1 cellular context compared by ENCODE assay signal in the genomic region with DNA sequence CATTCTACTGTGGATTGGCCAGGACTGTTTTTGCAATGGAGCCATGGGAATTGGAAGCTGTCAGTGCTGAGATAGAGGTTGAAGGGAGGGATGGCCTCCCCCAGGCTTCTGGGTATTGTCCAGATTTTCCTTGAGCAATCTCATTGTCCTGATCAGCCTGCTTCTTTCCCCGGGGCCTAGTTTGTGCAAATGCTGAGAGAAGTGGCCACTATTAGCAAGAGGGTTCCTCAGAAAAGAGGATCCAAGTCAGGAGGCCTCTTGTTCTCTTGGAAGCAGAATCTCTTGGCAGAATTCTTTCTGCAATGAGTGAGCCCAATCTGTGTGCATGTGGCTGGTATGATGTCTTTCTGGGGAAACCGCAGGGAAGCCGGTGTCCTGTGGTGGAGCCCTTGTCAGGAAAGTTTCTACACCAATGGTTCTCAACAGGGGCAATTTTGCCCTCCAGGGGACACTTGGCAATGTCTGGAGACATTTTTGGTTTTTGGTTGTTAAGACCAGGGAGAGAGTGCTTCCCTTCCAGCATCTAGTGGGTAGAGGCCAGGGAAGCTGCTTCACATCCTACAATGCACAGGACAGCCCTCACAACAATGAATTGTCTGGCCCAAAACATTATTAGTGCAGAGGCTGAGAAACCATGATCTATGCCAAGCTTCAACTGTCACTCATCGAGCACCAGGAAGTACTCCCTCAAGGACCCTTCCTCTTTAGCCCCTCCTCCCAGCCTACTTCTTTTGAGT.
TF ChIP-seq lines count a peak whose summit lies in the region.

No MANE protein-coding gene starts in this region.

TF ChIP-seq in WTC11, 78 proteins besides CTCF, POLR2A, EP300 and RAD21:
- TF ChIP-seq ETV6 (CRISPR knock-in tag; IDR thresholded peaks at IDR 0.05) (no peak), ZNF416 (CRISPR knock-in tag; IDR thresholded peaks at IDR 0.05) (no peak), HMGA2 (CRISPR knock-in tag; IDR thresholded peaks at IDR 0.05) (no peak), ZNF423 (CRISPR knock-in tag; IDR thresholded peaks at IDR 0.05) (peak; percentile 76), JAZF1 (CRISPR knock-in tag; IDR thresholded peaks at IDR 0.05) (no peak), NFYB (CRISPR knock-in tag; conservative IDR thresholded peaks at IDR 0.05; ENCODE audit: low read depth) (no peak)
- TF ChIP-seq, protein P1, sequence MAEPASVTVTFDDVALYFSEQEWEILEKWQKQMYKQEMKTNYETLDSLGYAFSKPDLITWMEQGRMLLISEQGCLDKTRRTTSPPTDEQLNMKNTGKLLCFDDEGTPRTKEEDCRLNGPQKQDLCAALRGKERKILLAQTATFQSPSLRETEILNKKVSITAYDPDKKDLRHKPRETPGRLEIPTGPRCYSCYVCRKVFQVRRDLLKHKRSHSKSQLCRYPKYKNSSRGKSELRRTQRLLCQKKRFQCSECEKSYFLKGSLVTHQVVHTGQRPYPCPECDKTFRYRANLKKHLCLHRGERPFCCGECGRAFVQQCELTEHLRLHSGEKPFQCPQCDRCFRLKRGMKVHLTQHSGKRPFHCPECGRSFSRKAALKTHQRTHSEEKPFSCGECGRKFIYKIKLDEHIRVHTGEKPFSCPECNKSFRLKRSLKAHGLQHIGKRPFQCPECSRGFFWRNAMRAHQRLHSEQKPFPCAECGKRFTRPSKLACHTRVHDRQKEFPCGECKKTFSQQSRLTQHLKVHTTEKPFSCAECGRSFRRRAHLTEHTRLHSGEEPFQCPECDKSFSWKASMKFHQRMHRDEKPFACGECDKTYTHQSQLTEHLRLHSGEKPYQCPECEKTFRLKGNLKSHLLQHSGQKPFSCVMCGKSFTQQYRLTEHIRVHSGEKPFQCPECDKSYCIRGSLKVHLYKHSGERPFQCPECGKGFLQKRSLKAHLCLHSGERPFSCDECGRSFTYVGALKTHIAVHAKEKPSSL (CRISPR knock-in tag; conservative IDR thresholded peaks at IDR 0.05): no peak
- TF ChIP-seq, protein P2, sequence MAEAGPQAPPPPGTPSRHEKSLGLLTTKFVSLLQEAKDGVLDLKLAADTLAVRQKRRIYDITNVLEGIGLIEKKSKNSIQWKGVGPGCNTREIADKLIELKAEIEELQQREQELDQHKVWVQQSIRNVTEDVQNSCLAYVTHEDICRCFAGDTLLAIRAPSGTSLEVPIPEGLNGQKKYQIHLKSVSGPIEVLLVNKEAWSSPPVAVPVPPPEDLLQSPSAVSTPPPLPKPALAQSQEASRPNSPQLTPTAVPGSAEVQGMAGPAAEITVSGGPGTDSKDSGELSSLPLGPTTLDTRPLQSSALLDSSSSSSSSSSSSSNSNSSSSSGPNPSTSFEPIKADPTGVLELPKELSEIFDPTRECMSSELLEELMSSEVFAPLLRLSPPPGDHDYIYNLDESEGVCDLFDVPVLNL (CRISPR knock-in tag; IDR thresholded peaks at IDR 0.05; ENCODE audit: borderline replicate concordance, low read depth): no peak
